1 cellular context compared by ENCODE assay signal in genomic region chr14:61749867-61750266, GRCh38.
TF ChIP-seq lines count a peak whose summit lies in the region.

No MANE protein-coding gene starts in this region.

TF ChIP-seq in HEK293, 187 proteins besides CTCF, POLR2A, EP300 and RAD21 (continued from another document):
- no peak for TF ChIP-seq ZNF518A (tag by site-specific recombination; conservative IDR thresholded peaks at IDR 0.05; ENCODE audit: low read depth)
- no peak for TF ChIP-seq ZNF175 (tag by site-specific recombination; IDR thresholded peaks at IDR 0.05)
- 0 out of 2 replicates have a peak, but pooled peaks have one; percentile 43 for TF ChIP-seq BCL11A (tag by site-specific recombination; IDR thresholded peaks at IDR 0.05; ENCODE audit: low read depth)
- no peak for TF ChIP-seq PRDM2 (tag by site-specific recombination; IDR thresholded peaks at IDR 0.05; ENCODE audit: borderline replicate concordance)
- no peak for TF ChIP-seq ZNF423 (tag by site-specific recombination; IDR thresholded peaks at IDR 0.05)
- TF ChIP-seq SP2 (tag by site-specific recombination; IDR thresholded peaks at IDR 0.05), result no peak
- no peak for TF ChIP-seq ZNF654 (tag by site-specific recombination; IDR thresholded peaks at IDR 0.05; ENCODE audit: low read depth)
- no peak for TF ChIP-seq ZNF645 (tag by site-specific recombination; IDR thresholded peaks at IDR 0.05)
- TF ChIP-seq ZNF623 (tag by site-specific recombination; IDR thresholded peaks at IDR 0.05), result no peak
- no peak for TF ChIP-seq ZBTB1 (tag by site-specific recombination; IDR thresholded peaks at IDR 0.05)
- no peak for TF ChIP-seq ZNF292 (tag by site-specific recombination; IDR thresholded peaks at IDR 0.05; ENCODE audit: borderline replicate concordance, low read depth)
- TF ChIP-seq ZNF350 (tag by site-specific recombination; IDR thresholded peaks at IDR 0.05), result no peak
- no peak for TF ChIP-seq ZNF155 (tag by site-specific recombination; IDR thresholded peaks at IDR 0.05)
- TF ChIP-seq KLF9 (tag by site-specific recombination; IDR thresholded peaks at IDR 0.05; ENCODE audit: low read depth), result no peak
- TF ChIP-seq SCRT2 (tag by site-specific recombination; IDR thresholded peaks at IDR 0.05), result no peak
- no peak for TF ChIP-seq ZNF169 (tag by site-specific recombination; IDR thresholded peaks at IDR 0.05)
- TF ChIP-seq ZNF112 (tag by site-specific recombination; IDR thresholded peaks at IDR 0.05), result no peak
- TF ChIP-seq ZNF280C (tag by site-specific recombination; IDR thresholded peaks at IDR 0.05), result no peak
- TF ChIP-seq ZNF302 (tag by site-specific recombination; IDR thresholded peaks at IDR 0.05; ENCODE audit: low read depth), result no peak
- no peak for TF ChIP-seq ZSCAN18 (tag by site-specific recombination; IDR thresholded peaks at IDR 0.05)
- TF ChIP-seq PATZ1 (tag by site-specific recombination; IDR thresholded peaks at IDR 0.05), result peak; percentile 16; the same call in 1 of the 2 replicates
- no peak for TF ChIP-seq ZFHX2 (tag by site-specific recombination; conservative IDR thresholded peaks at IDR 0.05)
